Comparison of ENCODE assay signal across 9 cellular contexts in the genomic region with DNA sequence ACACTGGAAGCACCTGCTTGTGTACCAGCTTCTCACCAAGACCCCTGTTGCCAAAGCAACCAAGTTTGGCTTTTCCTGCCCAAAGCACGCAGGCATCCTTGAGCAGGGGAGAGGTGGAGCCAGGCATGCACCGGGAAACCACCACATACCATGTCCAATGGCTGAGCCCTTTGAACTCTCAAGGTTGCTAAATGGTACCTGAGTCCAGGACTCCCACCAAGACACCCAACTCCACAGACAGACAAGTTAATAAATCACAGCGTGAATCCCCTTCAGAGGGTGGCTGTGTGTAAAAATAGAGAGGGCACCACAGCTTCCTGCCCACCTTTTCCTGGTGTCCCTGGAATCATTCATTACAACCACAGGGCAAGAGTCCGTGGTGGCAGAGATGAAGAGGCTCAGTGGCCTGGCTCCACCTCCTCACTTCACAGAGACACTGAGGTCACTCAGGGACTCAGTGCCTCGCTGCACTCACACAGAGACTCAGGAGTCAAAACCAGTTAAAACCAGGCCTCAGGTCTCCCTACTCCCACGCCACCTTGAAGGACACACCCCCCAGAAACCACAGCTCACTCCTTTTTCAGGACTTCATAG.
DNase-seq lines count a peak whose midpoint lies in the region; ATAC-seq and TF ChIP-seq lines count a peak whose summit lies in the region.
"Had no signal": no experiment of that assay in that cellular context is flagged by ENCODE, and none has a peak within 500 bp of the region (broad histone marks: within the 10 kb centered on the region; RNA-seq: fewer than 3 reads in every experiment).

No MANE protein-coding gene starts in this region.

- H3K4me1 Mint-ChIP-seq in stimulated activated effector memory CD8-positive, alpha-beta T cell treated with anti-CD3 and anti-CD28 coated beads, Interleukin-12 subunit alpha, Interleukin-12 subunit beta, amount 100 ng/mL, for 72 hours: peaks cover 34% of the 10 kb centered on the region

- H2AK5ac ChIP-seq in mesenchymal stem cell (ENCODE audit: low read length, severe bottlenecking): no peak overlapping the region

- no peaks in the 10 kb centered on the region for H3K79me2 ChIP-seq in SK-N-SH (ENCODE audit: insufficient read depth)

- no peaks in the 10 kb centered on the region for H4K20me1 ChIP-seq in SK-N-SH (ENCODE audit: insufficient read depth)

- H3K27me3 ChIP-seq in SK-N-SH (ENCODE audit: insufficient read depth): peaks cover 8% of the 10 kb centered on the region; the same call in 1 of the 2 replicates
- peaks cover 47 to 58% of the 10 kb centered on the region in 2 experiments for H3K27me3 ChIP-seq in mesenchymal stem cell (ENCODE audit: control insufficient read depth in 1 of 2, insufficient read depth in 1 of 2, low read length in 2 of 2)

- no peak for TF ChIP-seq RAD21 in SK-N-SH (IDR thresholded peaks at IDR 0.05; ENCODE audit: low read length)

- ATAC-seq in HG02623 (IDR thresholded peaks at IDR 0.05; ENCODE audit: unreplicated experiment): peak; percentile 62
- ATAC-seq in stimulated activated effector memory CD8-positive, alpha-beta T cell treated with anti-CD3 and anti-CD28 coated beads, Interleukin-12 subunit alpha, Interleukin-12 subunit beta, amount 100 ng/mL, for 72 hours: peak; percentile 82

- TF ChIP-seq CTCF in SK-N-SH (IDR thresholded peaks at IDR 0.05): no peak

- H3K4me3 ChIP-seq in SK-N-SH (ENCODE audit: low read depth in 2 of 2, low read length in 1 of 2) (no peak overlapping the region), mesenchymal stem cell (ENCODE audit: insufficient read depth in 1 of 2, low read depth in 1 of 2, low read length in 2 of 2) (no peak overlapping the region)

- H3K18ac ChIP-seq in mesenchymal stem cell (ENCODE audit: low read depth in 1 of 2, low read length in 2 of 2): no peak overlapping the region

- no peaks in the 10 kb centered on the region for H3K79me1 ChIP-seq in mesenchymal stem cell (replicated peaks; ENCODE audit: low read length, poor library complexity, severe bottlenecking)

- no peak overlapping the region for H3K4me3 Mint-ChIP-seq in stimulated activated effector memory CD8-positive, alpha-beta T cell treated with anti-CD3 and anti-CD28 coated beads, Interleukin-12 subunit alpha, Interleukin-12 subunit beta, amount 100 ng/mL, for 72 hours

- H3K36me3 ChIP-seq in SK-N-SH (replicated peaks in 1 of 2; ENCODE audit: control insufficient read depth in 1 of 2, insufficient read depth in 2 of 2, low read length in 1 of 2): no peaks in the 10 kb centered on the region
- no peaks in the 10 kb centered on the region for H3K36me3 ChIP-seq in mesenchymal stem cell (ENCODE audit: control insufficient read depth in 1 of 2, insufficient read depth in 2 of 2, low read depth in 1 of 2, low read length in 2 of 2)

- peak; percentile 7 for DNase-seq in activated T-cell treated with anti-CD3 and anti-CD28 coated beads for 24 hours (ENCODE audit: low read depth)
- no peak for DNase-seq in activated T-cell treated with anti-CD3 and anti-CD28 coated beads, Interleukin-2, amount 50 U/mL, for 1 hour
- DNase-seq in RPMI8226: peak; percentile 76
- no peak for DNase-seq in stimulated activated effector memory CD8-positive, alpha-beta T cell treated with anti-CD3 and anti-CD28 coated beads, Interleukin-12 subunit alpha, Interleukin-12 subunit beta, amount 100 ng/mL, for 72 hours (ENCODE audit: low spot score in 2 of 2)
- no peak for DNase-seq in SK-N-SH
- no peak for DNase-seq in mesenchymal stem cell
- DNase-seq in UCSD-AML1 (lab: John Stamatoyannopoulos, UW; ENCODE audit: unreplicated experiment): no peak
- DNase-seq: C1 segment of cervical spinal cord had no signal

- POLR2A ChIA-PET in SK-N-SH (lab: Yijun Ruan, JAX): no interaction called here

- H3K4me1 ChIP-seq in SK-N-SH (ENCODE audit: control insufficient read depth in 1 of 2, insufficient read depth in 2 of 2, low read depth in 1 of 2, low read length in 1 of 2) (peaks cover 0 to 12% of the 10 kb centered on the region in 2 experiments; a peak in 1 of 4 replicates), mesenchymal stem cell (ENCODE audit: control insufficient read depth, insufficient read depth, low read depth, low read length) (peaks cover 8% of the 10 kb centered on the region)

- no peak overlapping the region for H4K91ac ChIP-seq in mesenchymal stem cell (ENCODE audit: low read length)

- H3K27ac Mint-ChIP-seq in stimulated activated effector memory CD8-positive, alpha-beta T cell treated with anti-CD3 and anti-CD28 coated beads, Interleukin-12 subunit alpha, Interleukin-12 subunit beta, amount 100 ng/mL, for 72 hours: peak overlapping the region; percentile 7

- TF ChIP-seq EP300 in SK-N-SH (IDR thresholded peaks at IDR 0.05; ENCODE audit: borderline replicate concordance in 1 of 2, low read depth in 1 of 2, low read length in 1 of 2): no peak

- H3K9me3 ChIP-seq in SK-N-SH: no peaks in the 10 kb centered on the region
- H3K9me3 ChIP-seq in mesenchymal stem cell (ENCODE audit: control insufficient read depth, low read length): no peaks in the 10 kb centered on the region

- 62% methylated on average over 5 of the region's 6 CpGs for WGBS in SK-N-SH (ENCODE audit: low lambda C conversion rate)
- 68% methylated on average over 6 of the region's 6 CpGs for WGBS in mesenchymal stem cell

- H3K9ac ChIP-seq in SK-N-SH (no peak overlapping the region), mesenchymal stem cell (ENCODE audit: low read length) (no peak overlapping the region)

- H2BK120ac ChIP-seq in mesenchymal stem cell (ENCODE audit: low read depth, low read length): no peak overlapping the region

- H4K8ac ChIP-seq in mesenchymal stem cell (ENCODE audit: low read length): no peak overlapping the region

- no peak overlapping the region for H3K4ac ChIP-seq in mesenchymal stem cell (ENCODE audit: low read depth in 1 of 2, low read length in 2 of 2)

- H2AFZ ChIP-seq in SK-N-SH (ENCODE audit: low read depth) (no peak overlapping the region), mesenchymal stem cell (ENCODE audit: low read depth, low read length) (no peak overlapping the region)

- H2BK5ac ChIP-seq in mesenchymal stem cell (ENCODE audit: low read depth, low read length, poor library complexity, severe bottlenecking): no peak overlapping the region

- H3K27ac ChIP-seq in SK-N-SH (ENCODE audit: low read depth in 2 of 2, low read length in 1 of 2) (no peak overlapping the region), mesenchymal stem cell (ENCODE audit: low read length, poor library complexity, severe bottlenecking) (no peak overlapping the region)

- H2BK12ac ChIP-seq in mesenchymal stem cell (ENCODE audit: low read length in 2 of 2): no peak overlapping the region

- CTCF ChIA-PET in SK-N-SH (lab: Yijun Ruan, JAX): interaction anchor here (0.9 to 2.4 kb wide), 2 partner anchors 45 to 424 kb away, joined by 3 to 7 read pairs; no protein-coding TSS in a partner anchor

- H3K23ac ChIP-seq in mesenchymal stem cell (ENCODE audit: low read length in 2 of 2): no peak overlapping the region

- H3K36me3 Mint-ChIP-seq in stimulated activated effector memory CD8-positive, alpha-beta T cell treated with anti-CD3 and anti-CD28 coated beads, Interleukin-12 subunit alpha, Interleukin-12 subunit beta, amount 100 ng/mL, for 72 hours: no peaks in the 10 kb centered on the region

- H3K9me2 ChIP-seq in SK-N-SH: no peaks in the 10 kb centered on the region

- H3K9me3 Mint-ChIP-seq in stimulated activated effector memory CD8-positive, alpha-beta T cell treated with anti-CD3 and anti-CD28 coated beads, Interleukin-12 subunit alpha, Interleukin-12 subunit beta, amount 100 ng/mL, for 72 hours: no peaks in the 10 kb centered on the region

- H3F3A ChIP-seq in SK-N-SH (replicated peaks; ENCODE audit: insufficient read depth): no peaks in the 10 kb centered on the region

- no peak overlapping the region for H3K14ac ChIP-seq in mesenchymal stem cell (ENCODE audit: low read length in 2 of 2)

- no peak overlapping the region for H2BK15ac ChIP-seq in mesenchymal stem cell (ENCODE audit: low read depth, poor library complexity, severe bottlenecking)

- H3K4me2 ChIP-seq in SK-N-SH (no peak overlapping the region), mesenchymal stem cell (ENCODE audit: low read length, poor library complexity, severe bottlenecking) (no peak overlapping the region)

TF ChIP-seq in SK-N-SH, 30 proteins besides CTCF, POLR2A, EP300 and RAD21:
- TF ChIP-seq JUND (IDR thresholded peaks at IDR 0.05) (no peak), YY1 (IDR thresholded peaks at IDR 0.05; ENCODE audit: low read depth) (no peak), NRF1 (IDR thresholded peaks at IDR 0.05; ENCODE audit: low read depth, low read length) (no peak), RFX5 (IDR thresholded peaks at IDR 0.05; ENCODE audit: low read length) (no peak), POLR2AphosphoS5 (IDR thresholded peaks at IDR 0.05; ENCODE audit: low read depth, low read length) (no peak)

Comparison
In these comparisons a context has a peak if more than half of its experiments do, and no peak if none do; other contexts are left out.
1. DNase-seq: peak in activated T-cell treated with anti-CD3 and anti-CD28 coated beads for 24 hours (single experiment) and RPMI8226 (single experiment); none in activated T-cell treated with anti-CD3 and anti-CD28 coated beads, Interleukin-2, amount 50 U/mL, for 1 hour (single experiment), stimulated activated effector memory CD8-positive, alpha-beta T cell treated with anti-CD3 and anti-CD28 coated beads, Interleukin-12 subunit alpha, Interleukin-12 subunit beta, amount 100 ng/mL, for 72 hours (0 of 2), SK-N-SH (single experiment), mesenchymal stem cell (single experiment) and UCSD-AML1 (single experiment).